8 cellular contexts compared by ENCODE assay signal in the genomic region with DNA sequence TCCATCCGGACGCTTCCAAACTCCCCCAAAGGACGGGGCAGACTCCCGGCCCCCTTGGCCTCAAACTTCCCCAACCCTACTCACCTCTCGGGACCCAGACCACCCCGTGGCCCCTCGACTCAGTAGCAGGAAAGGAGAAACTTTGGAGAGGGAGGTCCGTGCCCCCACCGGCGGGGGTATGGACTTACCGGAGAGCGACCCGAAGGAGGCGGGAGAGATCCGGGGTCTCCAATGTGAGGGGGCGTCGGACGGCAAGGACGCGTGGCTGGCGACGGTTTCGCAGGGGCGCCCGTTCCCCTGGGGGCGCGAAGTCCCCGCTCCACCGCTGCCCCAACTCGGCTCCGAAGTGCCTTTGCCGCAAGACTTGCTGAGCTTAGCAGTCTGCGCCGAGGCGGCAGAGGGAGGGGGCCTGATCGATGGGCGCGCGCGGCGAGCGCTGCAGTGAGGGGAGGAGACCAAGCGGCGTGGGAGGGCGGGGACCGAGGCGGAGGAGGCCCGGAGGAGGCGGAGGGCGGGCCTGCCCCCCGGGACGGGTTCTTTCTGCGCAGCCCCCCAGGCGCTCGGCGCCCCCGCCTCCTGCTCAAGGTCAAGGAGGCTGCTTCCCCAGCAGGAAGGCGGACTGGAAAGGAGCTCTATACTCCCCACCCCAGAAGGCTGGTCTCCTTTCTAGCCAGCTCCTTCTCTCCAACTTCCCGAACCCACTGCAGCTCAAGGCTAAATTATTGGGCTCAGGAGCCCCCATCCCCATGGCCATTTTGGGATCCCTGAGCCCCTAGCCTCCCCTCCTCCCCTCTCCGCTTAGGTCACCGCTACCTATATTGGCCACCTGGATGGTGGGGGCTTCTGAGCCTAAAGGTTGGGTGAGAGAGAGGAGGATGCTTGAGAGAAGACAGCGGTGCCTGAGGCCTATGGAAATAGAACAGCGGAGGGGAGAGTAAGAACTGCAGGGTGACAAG. TPM values are rescaled to one million over a fixed set of nuclear protein-coding genes. Genes with fewer than 3 reads are reported as not detected.
DNase-seq lines count a peak whose midpoint lies in the region; ATAC-seq and TF ChIP-seq lines count a peak whose summit lies in the region.

TSS of gene SYT2 (minus strand) at position 385 of the 956 bp plus-strand sequence. CDS start 104,682 bp downstream, outside the sequence.

- H3K36me3 ChIP-seq in heart right ventricle, result no peaks in the 10 kb centered on the region

- H3K27ac Mint-ChIP-seq in T-helper 17 cell, result no peak within 1 kb of the TSS

- H3K27me3 ChIP-seq in heart right ventricle, result peaks cover 7 to 98% (median 65%) of the 10 kb centered on the region in 7 donors

- peaks cover 0 to 19% (median 15%) of the 10 kb centered on the region in 9 donors for H3K4me1 ChIP-seq in heart right ventricle

- peak within 1 kb of the TSS; percentile 75 for H3K4me3 Mint-ChIP-seq in T-helper 17 cell

- intact Hi-C loops in heart right ventricle (cut with DNase I), result loop anchor here in 6 of 10 donors (10.0 kb wide), 3 partner anchors 246 to 396 kb away; partner anchors contain the start of genes PPP1R12B (in 1 of the 6) and UBE2T (in 1 of the 6)

- WGBS in heart right ventricle, 2 donors, result 5% methylated on average over 58 to 63 of the region's 63 CpGs

- peaks cover 6% of the 10 kb centered on the region for H3K36me3 Mint-ChIP-seq in T-helper 17 cell (ENCODE audit: low read depth)

- ATAC-seq in T-helper 17 cell (peak; percentile 54), heart right ventricle (peak in 6 of 8 donors; percentile 30 to 65 (median 50)), HG02840 (IDR thresholded peaks at IDR 0.05; ENCODE audit: low FRiP score, unreplicated experiment) (no peak)

- H3K9me3 ChIP-seq in T-helper 17 cell (ENCODE audit: control insufficient read depth, low read length, poor library complexity, severe bottlenecking) (no peaks in the 10 kb centered on the region), heart right ventricle (no peaks in the 10 kb centered on the region)

- H3K4me3 ChIP-seq in heart right ventricle (peak within 1 kb of the TSS; percentile 11 to 45 (median 34)), retinal pigment epithelial cell (ENCODE audit: low read length) (peak within 1 kb of the TSS; percentile 30)

- no peak within 1 kb of the TSS for H3K27ac ChIP-seq in heart right ventricle

- H3K27me3 Mint-ChIP-seq in T-helper 17 cell, result peaks cover 70% of the 10 kb centered on the region

- no peaks in the 10 kb centered on the region for H3K4me1 Mint-ChIP-seq in T-helper 17 cell

- TF ChIP-seq CTCF in heart right ventricle (IDR thresholded peaks at IDR 0.05) (no peak), retinal pigment epithelial cell (conservative IDR thresholded peaks at IDR 0.05; ENCODE audit: low read depth, low read length) (no peak)

- peak; percentile 64 for DNase-seq in activated effector memory CD4-positive, alpha-beta T cell treated with anti-CD3 and anti-CD28 coated beads, Interleukin-2, amount 50 U/mL, for 16 hours
- DNase-seq in activated effector memory CD4-positive, alpha-beta T cell treated with Interleukin-2 at 50 U/mL for 16 hours, result no peak
- DNase-seq in T-helper 17 cell (no peak), heart right ventricle (no peak), retinal pigment epithelial cell (ENCODE audit: low read depth) (no peak), NAMALWA (ENCODE audit: low spot score) (no peak), NCI-H2029 (lab: John Stamatoyannopoulos, UW) (no peak)

RNA-seq across cellular contexts. Expression of gene SYT2, which starts in this region (rescaled TPM):
- not detected for total RNA-seq in T-helper 17 cell
- under 1 TPM in 1 of 10 donors, not detected in 9; 0.02 TPM for total RNA-seq in heart right ventricle
- polyA plus RNA-seq in heart right ventricle, result under 1 TPM; under 0.01 to 0.07 TPM

Comparison
In these comparisons a context has a peak if more than half of its experiments do, and no peak if none do; other contexts are left out.
1. Peak in ATAC-seq in T-helper 17 cell; RNA of the gene not detected or under 1 TPM.
2. Peak in ATAC-seq and H3K4me3 ChIP-seq in heart right ventricle; RNA of the gene not detected or under 1 TPM.